20 cellular contexts compared by ENCODE assay signal in genomic region chr7:74568658-74569057, GRCh38.
DNase-seq lines count a peak whose midpoint lies in the region; ATAC-seq, FAIRE-seq and TF ChIP-seq lines count a peak whose summit lies in the region.
"Had no signal": no experiment of that assay in that cellular context is flagged by ENCODE, and none has a peak within 500 bp of the region (broad histone marks: within the 10 kb centered on the region; RNA-seq: fewer than 3 reads in every experiment).

No MANE protein-coding gene starts in this region.

- TF ChIP-seq POLR2A in A549 (IDR thresholded peaks at IDR 0.05; ENCODE audit: low read length) (no peak), sigmoid colon (IDR thresholded peaks at IDR 0.05) (no peak), Peyer's patch (IDR thresholded peaks at IDR 0.05) (no peak)

- intact Hi-C loops in sigmoid colon (cut with DNase I): loop anchor here (5.0 kb wide), 2 partner anchors 121 to 146 kb away; no protein-coding TSS in a partner anchor

- H3K4me1 ChIP-seq in A549 (peaks cover 30% of the 10 kb centered on the region), sigmoid colon (no peaks in the 10 kb centered on the region), Peyer's patch (no peaks in the 10 kb centered on the region)
- H3K4me1 ChIP-seq: esophagus muscularis mucosa, lower lobe of right lung had no signal

- CTCF ChIA-PET in A549 (lab: Yijun Ruan, JAX): interaction anchor here (0.7 to 7.5 kb wide), 6 partner anchors 10 to 477 kb away, joined by 3 to 85 read pairs (median 3); partner anchors contain the start of gene GTF2I

- H3K27ac ChIP-seq in A549 (peak overlapping the region; percentile 71 to 82), sigmoid colon (no peak overlapping the region), Peyer's patch (no peak overlapping the region)
- H3K27ac ChIP-seq: esophagus muscularis mucosa, lower lobe of right lung had no signal

- TF ChIP-seq RAD21 in A549 (conservative IDR thresholded peaks at IDR 0.05 in 1 of 2, IDR thresholded peaks at IDR 0.05 in 1 of 2): no peak

- peaks cover 42% of the 10 kb centered on the region for H3K4me1 Mint-ChIP-seq in brain
- H3K4me1 Mint-ChIP-seq: CD14-positive monocyte had no signal

- H3K27me3 Mint-ChIP-seq in brain: peaks cover 3% of the 10 kb centered on the region

- H3K4me2 ChIP-seq in A549: peak overlapping the region; percentile 50

- peaks cover 85% of the 10 kb centered on the region for H3K36me3 Mint-ChIP-seq in brain
- H3K36me3 Mint-ChIP-seq: CD14-positive monocyte had no signal

- WGBS in A549 (ENCODE audit: missing lambda C conversion rate): 51% methylated on average over 5 of the region's 5 CpGs
- 67 to 69% methylated on average over 5 of the region's 5 CpGs for WGBS in sigmoid colon, 2 donors

- H3K27ac Mint-ChIP-seq in brain: peak overlapping the region; percentile 70 to 96 (median 84)
- H3K27ac Mint-ChIP-seq: CD14-positive monocyte had no signal

- TF ChIP-seq CTCF in A549 (IDR thresholded peaks at IDR 0.05) (no peak), brain (conservative IDR thresholded peaks at IDR 0.05) (no peak), sigmoid colon (IDR thresholded peaks at IDR 0.05) (no peak), Peyer's patch (IDR thresholded peaks at IDR 0.05) (no peak)

- ATAC-seq in A549 (peak; percentile 27 to 34; a peak in 4 of 6 replicates), GM21723 (IDR thresholded peaks at IDR 0.05; ENCODE audit: unreplicated experiment) (no peak)
- ATAC-seq: K562, lower lobe of right lung had no signal

- DNase-seq in A549 (ENCODE audit: low read depth in 1 of 2, low spot score in 1 of 2) (no peak), LHCN-M2 (ENCODE audit: low read depth) (peak; percentile 59), myocyte (ENCODE audit: low read depth) (peak; percentile 51), Ammon's horn (ENCODE audit: low spot score) (no peak), sigmoid colon (no peak), Peyer's patch (no peak)
- DNase-seq: activated CD4-positive, alpha-beta T cell treated with anti-CD3 and anti-CD28 coated beads, Interleukin-2, amount 50 U/mL, for 4 hours; activated gamma-delta T cell treated with Interleukin-2 at 50 U/mL for 16 hours; DMS153; lower lobe of right lung; NCI-H2081; NCI-H510A; posterior cingulate gyrus; substantia nigra had no signal

- H3K4me3 ChIP-seq in A549: no peak overlapping the region
- no peak overlapping the region for H3K4me3 ChIP-seq in sigmoid colon
- H3K4me3 ChIP-seq in Peyer's patch: no peak overlapping the region
- H3K4me3 ChIP-seq: esophagus muscularis mucosa, K562, lower lobe of right lung had no signal

- FAIRE-seq in A549 (lab: Jason Lieb, UNC): no peak
- FAIRE-seq: GM12891 had no signal

- H3K9me3 Mint-ChIP-seq in brain: no peaks in the 10 kb centered on the region

- H3K27me3 ChIP-seq in sigmoid colon (no peaks in the 10 kb centered on the region), Peyer's patch (no peaks in the 10 kb centered on the region)
- H3K27me3 ChIP-seq: esophagus muscularis mucosa had no signal

- H3K36me3 ChIP-seq in sigmoid colon (peaks cover 0 to 7% (median 0%) of the 10 kb centered on the region in 4 donors), Peyer's patch (no peaks in the 10 kb centered on the region)
- H3K36me3 ChIP-seq: lower lobe of right lung had no signal

- no peaks in the 10 kb centered on the region for H3K9me3 ChIP-seq in A549
- H3K9me3 ChIP-seq in sigmoid colon: no peaks in the 10 kb centered on the region
- no peaks in the 10 kb centered on the region for H3K9me3 ChIP-seq in Peyer's patch
- H3K9me3 ChIP-seq: esophagus muscularis mucosa, lower lobe of right lung had no signal

- POLR2A ChIA-PET in A549 (lab: Yijun Ruan, JAX): no interaction called here

- H3K4me3 Mint-ChIP-seq in brain: no peak overlapping the region
- H3K4me3 Mint-ChIP-seq: CD14-positive monocyte had no signal

- TF ChIP-seq EP300 in A549 (IDR thresholded peaks at IDR 0.05) (no peak), sigmoid colon (IDR thresholded peaks at IDR 0.05) (no peak)

TF ChIP-seq in A549, 52 proteins besides CTCF, POLR2A, EP300 and RAD21:
- TF ChIP-seq CBX2 (IDR thresholded peaks at IDR 0.05; ENCODE audit: borderline replicate concordance, low read depth): no peak
- no peak for TF ChIP-seq POLR2AphosphoS2 (conservative IDR thresholded peaks at IDR 0.05; ENCODE audit: low read length)
- no peak for TF ChIP-seq KDM1A (IDR thresholded peaks at IDR 0.05; ENCODE audit: low read depth)
- TF ChIP-seq RCOR1 (IDR thresholded peaks at IDR 0.05; ENCODE audit: low read depth, low read length): no peak
- no peak for TF ChIP-seq HMGXB4 (CRISPR knock-in tag; IDR thresholded peaks at IDR 0.05; ENCODE audit: borderline replicate concordance)
- TF ChIP-seq ESRRA (IDR thresholded peaks at IDR 0.05; ENCODE audit: borderline replicate concordance, low read length): no peak
- no peak for TF ChIP-seq EHF (CRISPR knock-in tag; IDR thresholded peaks at IDR 0.05)
- no peak for TF ChIP-seq HOXB13 (CRISPR knock-in tag; IDR thresholded peaks at IDR 0.05; ENCODE audit: low read depth)
- TF ChIP-seq HEYL (CRISPR knock-in tag; IDR thresholded peaks at IDR 0.05): no peak
- no peak for TF ChIP-seq CBX8 (IDR thresholded peaks at IDR 0.05)
- no peak for TF ChIP-seq ATOH8 (CRISPR knock-in tag; IDR thresholded peaks at IDR 0.05; ENCODE audit: low read depth)
- no peak for TF ChIP-seq TFCP2L1 (CRISPR knock-in tag; IDR thresholded peaks at IDR 0.05)
- TF ChIP-seq ZC3H11A (IDR thresholded peaks at IDR 0.05): no peak
- TF ChIP-seq PHF8 (IDR thresholded peaks at IDR 0.05; ENCODE audit: borderline replicate concordance, low read depth): no peak
- no peak for TF ChIP-seq ZSCAN20 (CRISPR knock-in tag; IDR thresholded peaks at IDR 0.05)
- TF ChIP-seq HOXA7 (CRISPR knock-in tag; IDR thresholded peaks at IDR 0.05): no peak
- TF ChIP-seq RNF2 (IDR thresholded peaks at IDR 0.05; ENCODE audit: borderline replicate concordance, low read depth): no peak
- TF ChIP-seq BHLHE40 (IDR thresholded peaks at IDR 0.05; ENCODE audit: low read depth, low read length): no peak
- TF ChIP-seq MAX (IDR thresholded peaks at IDR 0.05): no peak

Comparison
In these comparisons a context has a peak if more than half of its experiments do, and no peak if none do; other contexts are left out.
1. DNase-seq: peak in LHCN-M2 (single experiment) and myocyte (single experiment); none in A549 (0 of 2), Ammon's horn (single experiment), sigmoid colon (single experiment) and Peyer's patch (0 of 3).
2. H3K27ac ChIP-seq: peak in A549 (2 of 2); none in sigmoid colon (0 of 4) and Peyer's patch (0 of 4).